8 cellular contexts compared by ENCODE assay signal in the genomic region with DNA sequence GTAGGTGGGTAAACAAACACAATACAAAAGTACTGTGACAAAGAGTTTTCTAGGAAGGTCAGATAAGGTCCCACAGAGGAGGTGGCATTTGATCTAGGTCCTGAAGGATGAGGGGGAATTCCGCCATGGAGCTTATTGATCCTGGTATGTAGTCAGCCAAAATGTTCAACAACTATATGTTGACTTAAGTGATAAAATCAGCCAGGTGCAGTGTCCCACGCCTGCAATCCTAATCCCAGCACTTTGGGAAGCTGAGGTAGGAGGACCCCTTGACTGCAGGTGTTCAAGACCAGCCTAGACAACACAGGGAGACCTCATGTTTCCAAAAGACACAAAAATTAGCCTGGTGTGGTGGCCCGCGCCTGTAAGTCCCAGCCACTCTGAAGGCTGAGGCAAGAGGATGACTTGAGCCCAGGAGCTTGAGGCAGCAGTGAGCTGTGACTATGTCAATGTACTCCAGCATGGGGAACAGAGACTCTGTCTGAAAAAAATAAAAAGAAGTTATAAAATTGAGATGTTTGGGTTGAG. TPM values are rescaled to one million over a fixed set of nuclear protein-coding genes. Genes with fewer than 3 reads are reported as not detected.
DNase-seq lines count a peak whose midpoint lies in the region; ATAC-seq, FAIRE-seq and TF ChIP-seq lines count a peak whose summit lies in the region.

No MANE protein-coding gene starts in this region.

- H3K9me2 ChIP-seq in PC-3 (replicated peaks; ENCODE audit: low read length) = no peaks in the 10 kb centered on the region

- H3F3A ChIP-seq in PC-3 (ENCODE audit: low read length, unreplicated experiment) = no peaks in the 10 kb centered on the region

- H3K27me3 ChIP-seq in PC-3 (ENCODE audit: low read length) = no peaks in the 10 kb centered on the region
- no peaks in the 10 kb centered on the region for H3K27me3 ChIP-seq in pancreas

- H3K4me1 ChIP-seq in PC-3 (ENCODE audit: insufficient read depth, low read length) (0 out of 2 replicates have a peak, but pooled peaks cover 8% of the 10 kb centered on the region), pancreas (peaks cover 0 to 8% (median 8%) of the 10 kb centered on the region in 3 donors)

- no peak for FAIRE-seq in pancreas (lab: Jason Lieb, UNC)

- H3K4me3 ChIP-seq in PC-3 (ENCODE audit: low read length) = no peak overlapping the region
- H3K4me3 ChIP-seq in pancreas = no peak overlapping the region

- CTCF ChIA-PET in PC-3 (lab: Charles Lee) = interaction anchor here (0.7 to 1.1 kb wide), 5 partner anchors 27 to 125 kb away, joined by 3 to 5 read pairs (median 4); a partner anchor contains a TSS

- H4K20me1 ChIP-seq in PC-3 (ENCODE audit: low read length) = no peaks in the 10 kb centered on the region

- H3K79me2 ChIP-seq in PC-3 (ENCODE audit: low read length) = no peaks in the 10 kb centered on the region

- no peak overlapping the region for H3K27ac ChIP-seq in PC-3 (ENCODE audit: low read length)
- H3K27ac ChIP-seq in pancreas = peak overlapping the region in 1 of 4 donors; percentile 3

- 16 to 24% methylated on average over 4 of the region's 4 CpGs for whole genome bisulfite sequencing in pancreas, 2 donors

- H3K9me3 ChIP-seq in PC-3 (ENCODE audit: low read length) (no peaks in the 10 kb centered on the region), pancreas (no peaks in the 10 kb centered on the region)

- intact Hi-C loops in PC-3 (cut with micrococcal nuclease) (loop anchor here (1.0 to 5.0 kb wide), 3 partner anchors 71 to 283 kb away; a partner anchor contains a TSS), pancreas (cut with DNase I) (loop anchor here in 1 of 3 donors (10.0 kb wide), 1 partner anchor 89 kb away; no protein-coding TSS in a partner anchor)

- no peaks in the 10 kb centered on the region for H3K36me3 ChIP-seq in PC-3 (ENCODE audit: low read depth, low read length)
- H3K36me3 ChIP-seq in pancreas = no peaks in the 10 kb centered on the region

- peak overlapping the region; percentile 83; the same call in 1 of the 2 replicates for H3K4me2 ChIP-seq in PC-3 (ENCODE audit: low read length)

- POLR2A ChIA-PET in PC-3 (lab: Charles Lee; ENCODE audit: unreplicated experiment) = no interaction called here

- peak overlapping the region; percentile 38; the same call in 1 of the 2 replicates for H2AFZ ChIP-seq in PC-3 (ENCODE audit: low read length)

- TF ChIP-seq CTCF in PC-3 (conservative IDR thresholded peaks at IDR 0.05; ENCODE audit: low read depth, low read length) (no peak), pancreas (IDR thresholded peaks at IDR 0.05) (no peak)

- no TSS peak for BruUV-seq in PC-3 (replicated peaks; lab: Mats Ljungman, UMichigan)

- peak; percentile 22 for ATAC-seq in HG02642 (IDR thresholded peaks at IDR 0.05; ENCODE audit: poor library complexity, unreplicated experiment)
- ATAC-seq in PC-3 = peak; percentile 29
- ATAC-seq in pancreas = peak; percentile 59 to 77 (median 70)

- DNase-seq in NCI-H345 (lab: John Stamatoyannopoulos, UW) (peak; percentile 8), NCI-H345 treated with DMSO at 0.1 percent for 48 hours (lab: John Stamatoyannopoulos, UW; ENCODE audit: unreplicated experiment) (no peak), PC-3 (no peak), pancreas (peak in 1 of 6 donors; percentile 12), NCI-H526 treated with DMSO at 0.1 percent for 48 hours (lab: John Stamatoyannopoulos, UW) (no peak)
- no peak for DNase-seq in stimulated activated CD8-positive, alpha-beta memory T cell treated with anti-CD3 and anti-CD28 coated beads, Interleukin-4, amount 100 ng/mL, for 48 hours
- no peak for DNase-seq in activated effector memory CD4-positive, alpha-beta T cell treated with Interleukin-2 at 50 U/mL for 16 hours

- H3K9ac ChIP-seq in PC-3 (ENCODE audit: low read length) = no peak overlapping the region

RNA-seq across cellular contexts. Expression of a gene that starts 46.4 kb away (rescaled TPM):
- total RNA-seq in PC-3 (2014; rRNA removed) (27.8 and 30.2 TPM in 2 replicates), pancreas (10 to 100 TPM in 3 of 6 donors, 1 to 10 TPM in 3; 7.9 to 17.1 (median 12.3) TPM)
- polyA plus RNA-seq in pancreas = 10 to 100 TPM; 11.7 TPM

RNA-seq across cellular contexts. Expression of a gene that starts 56.8 kb away (rescaled TPM):
- total RNA-seq in PC-3 (2014; rRNA removed) = 20.9 and 22.6 TPM in 2 replicates
- 10 to 100 TPM; 12.1 to 36.2 (median 19.8) TPM for total RNA-seq in pancreas
- polyA plus RNA-seq in pancreas = 1 to 10 TPM; 4.6 to 9.0 TPM
